Comparison of ENCODE assay signal across 24 cellular contexts in genomic region chr11:82826526-82826925, GRCh38.
"Had no signal": no experiment of that assay in that cellular context is flagged by ENCODE, and none has a peak within 500 bp of the region (broad histone marks: within the 10 kb centered on the region; RNA-seq: fewer than 3 reads in every experiment).

No MANE protein-coding gene starts in this region.

- DNase-seq: activated CD4-positive, alpha-beta T cell treated with anti-CD3 and anti-CD28 coated beads, Interleukin-2, amount 10 ng/mL, durations not matched to agents 24 days and 14 days; activated CD4-positive, alpha-beta T cell treated with anti-CD3 and anti-CD28 coated beads, Interleukin-2, amount 50 U/mL, for 4 hours; activated CD8-positive, alpha-beta T cell treated with anti-CD3 and anti-CD28 coated beads for 36 hours; activated effector memory CD4-positive, alpha-beta T cell treated with anti-CD3 and anti-CD28 coated beads, Interleukin-2, amount 50 U/mL, for 16 hours; activated naive CD4-positive, alpha-beta T cell; activated naive CD4-positive, alpha-beta T cell treated with anti-CD3 and anti-CD28 coated beads, Interleukin-2, amount 50 U/mL, for 16 hours; activated naive CD8-positive, alpha-beta T cell treated with anti-CD3 and anti-CD28 coated beads for 36 hours; activated T-cell treated with anti-CD3 and anti-CD28 coated beads, Interleukin-2, amount 50 U/mL, for 1 hour; activated T-cell treated with anti-CD3 and anti-CD28 coated beads, Interleukin-2, amount 50 U/mL, for 72 hours; amygdala; NCI-H1105; NCI-H1417 treated with DMSO at 0.1 percent for 48 hours; NCI-H187 treated with DMSO at 0.1 percent for 48 hours; NCI-H2081; NCI-H2171 treated with DMSO at 0.1 percent for 48 hours; NCI-H2227 treated with DMSO at 0.1 percent for 48 hours; NCI-H446; NCI-H510A treated with DMSO at 0.1 percent for 48 hours; NCI-H748 treated with DMSO at 0.1 percent for 48 hours; OCI-M1; Right ventricle myocardium superior; T1000 had no signal

- ATAC-seq: activated CD8-positive, alpha-beta T cell treated with anti-CD3 and anti-CD28 coated beads for 36 hours; activated T-cell treated with anti-CD3 and anti-CD28 coated beads, Interleukin-2, amount 50 U/mL, for 72 hours; activated T-helper 17 cell treated with anti-CD3 and anti-CD28 coated beads, Interleukin-2, amount 50 U/mL, for 72 hours had no signal

- H3K4me3 ChIP-seq: ascending aorta had no signal
